Comparison of ENCODE assay signal across 11 cellular contexts in the genomic region with DNA sequence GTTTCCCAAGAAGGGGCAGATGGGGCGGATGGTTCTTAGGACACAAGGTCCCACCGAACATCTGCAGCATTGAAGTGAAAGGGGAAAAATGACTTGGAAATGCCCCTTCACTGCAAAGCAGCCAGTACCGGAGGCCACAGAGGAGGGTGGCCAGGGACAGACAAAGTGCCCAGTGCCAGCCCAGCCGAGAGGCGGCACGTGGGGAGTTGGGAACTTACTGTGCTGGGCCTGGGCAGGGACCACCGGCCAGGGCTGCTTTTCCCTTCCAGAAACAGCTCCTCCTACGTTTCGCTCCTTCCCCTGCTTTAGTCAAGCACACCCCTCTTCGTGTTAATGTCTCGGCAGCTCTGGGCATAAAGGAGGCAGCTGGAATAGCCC.
DNase-seq lines count a peak whose midpoint lies in the region; TF ChIP-seq lines count a peak whose summit lies in the region.
"Had no signal": no experiment of that assay in that cellular context is flagged by ENCODE, and none has a peak within 500 bp of the region (broad histone marks: within the 10 kb centered on the region; RNA-seq: fewer than 3 reads in every experiment).

No MANE protein-coding gene starts in this region.

- H3K9me3 ChIP-seq in Peyer's patch (no peaks in the 10 kb centered on the region), endocrine pancreas (ENCODE audit: control insufficient read depth, low read length) (no peaks in the 10 kb centered on the region), muscle layer of duodenum (ENCODE audit: control insufficient read depth in 1 of 2, low read length in 2 of 2) (no peaks in the 10 kb centered on the region), thyroid gland (no peaks in the 10 kb centered on the region), esophagus squamous epithelium (no peaks in the 10 kb centered on the region)

- H3K4me3 ChIP-seq in Peyer's patch (peak overlapping the region in 1 of 4 donors; percentile 5), endocrine pancreas (ENCODE audit: control insufficient read depth, insufficient read depth, low read length) (peak overlapping the region; percentile 85), muscle layer of duodenum (ENCODE audit: low read depth in 1 of 2, low read length in 2 of 2) (no peak overlapping the region), thyroid gland (replicated peaks in 1 of 3) (no peak overlapping the region), esophagus squamous epithelium (no peak overlapping the region)

- H3K9ac ChIP-seq in endocrine pancreas (ENCODE audit: control insufficient read depth, insufficient read depth, low read length): peak overlapping the region; percentile 52

- H3K27ac ChIP-seq in Peyer's patch (peak overlapping the region; percentile 52 to 80 (median 64)), muscle layer of duodenum (ENCODE audit: low read length) (peak overlapping the region; percentile 41), thyroid gland (peak overlapping the region; percentile 78 to 85 (median 81)), esophagus squamous epithelium (peak overlapping the region in 2 of 4 donors; percentile 59 to 60)

- no peaks in the 10 kb centered on the region for H3K27me3 ChIP-seq in Peyer's patch
- H3K27me3 ChIP-seq in endocrine pancreas (ENCODE audit: control insufficient read depth, insufficient read depth, low read length): no peaks in the 10 kb centered on the region
- no peaks in the 10 kb centered on the region for H3K27me3 ChIP-seq in muscle layer of duodenum (ENCODE audit: low read depth, low read length)
- no peaks in the 10 kb centered on the region for H3K27me3 ChIP-seq in thyroid gland
- peaks cover 0 to 3% (median 0%) of the 10 kb centered on the region in 4 donors for H3K27me3 ChIP-seq in esophagus squamous epithelium

- no peak for TF ChIP-seq CTCF in Peyer's patch (IDR thresholded peaks at IDR 0.05)
- TF ChIP-seq CTCF in thyroid gland (IDR thresholded peaks at IDR 0.05): no peak
- no peak for TF ChIP-seq CTCF in esophagus squamous epithelium (IDR thresholded peaks at IDR 0.05)

- H3K36me3 ChIP-seq in Peyer's patch: no peaks in the 10 kb centered on the region
- H3K36me3 ChIP-seq in endocrine pancreas (ENCODE audit: control insufficient read depth, insufficient read depth, low read length): no peaks in the 10 kb centered on the region
- H3K36me3 ChIP-seq in muscle layer of duodenum (ENCODE audit: control insufficient read depth in 1 of 2, insufficient read depth in 2 of 2, low read length in 2 of 2): no peaks in the 10 kb centered on the region
- H3K36me3 ChIP-seq in thyroid gland: no peaks in the 10 kb centered on the region
- no peaks in the 10 kb centered on the region for H3K36me3 ChIP-seq in esophagus squamous epithelium

- 79 to 91% methylated on average over 11 of the region's 11 CpGs for WGBS in thyroid gland, 2 donors
- 89% methylated on average over 7 of the region's 11 CpGs for WGBS in esophagus squamous epithelium, 2 donors

- intact Hi-C loops in thyroid gland (cut with DNase I): no loop called here
- intact Hi-C loops in esophagus squamous epithelium (cut with DNase I): no loop called here

- H3K4me1 ChIP-seq in Peyer's patch (peaks cover 0 to 38% (median 5%) of the 10 kb centered on the region in 4 donors), endocrine pancreas (ENCODE audit: control insufficient read depth, insufficient read depth, low read length) (no peaks in the 10 kb centered on the region), muscle layer of duodenum (ENCODE audit: control insufficient read depth in 1 of 2, insufficient read depth in 2 of 2, low read length in 2 of 2) (peaks cover 16 to 23% of the 10 kb centered on the region in 2 donors), thyroid gland (peaks cover 27 to 50% of the 10 kb centered on the region in 2 donors), esophagus squamous epithelium (peaks cover 0 to 34% (median 13%) of the 10 kb centered on the region in 3 donors)

- DNase-seq in Peyer's patch (no peak), thyroid gland (peak; percentile 22 to 34), esophagus squamous epithelium (lab: John Stamatoyannopoulos, UW) (no peak), CD1c-positive myeloid dendritic cell (ENCODE audit: extremely low spot score) (no peak), foreskin melanocyte (no peak), HUDEP-2 (lab: John Stamatoyannopoulos, UW; ENCODE audit: unreplicated experiment in 76 of 76) (no peak)
- DNase-seq: DMS 273 treated with DMSO at 0.1 percent for 48 hours; MV-4-11; stimulated activated naive CD8-positive, alpha-beta T cell treated with anti-CD3 and anti-CD28 coated beads, Interleukin-15, amount 100 ng/mL, for 72 hours had no signal

- no peak for TF ChIP-seq POLR2A in Peyer's patch (IDR thresholded peaks at IDR 0.05)
- no peak for TF ChIP-seq POLR2A in thyroid gland (IDR thresholded peaks at IDR 0.05)
- TF ChIP-seq POLR2A in esophagus squamous epithelium (IDR thresholded peaks at IDR 0.05): no peak

Comparison
In these comparisons a context has a peak if more than half of its experiments do, and no peak if none do; other contexts are left out.
1. DNase-seq: peak in thyroid gland (2 of 2); none in Peyer's patch (0 of 3), esophagus squamous epithelium (single experiment), CD1c-positive myeloid dendritic cell (single experiment), foreskin melanocyte (single experiment) and HUDEP-2 (0 of 76).